ENCODE assay signal across 9 cellular contexts in the genomic region with DNA sequence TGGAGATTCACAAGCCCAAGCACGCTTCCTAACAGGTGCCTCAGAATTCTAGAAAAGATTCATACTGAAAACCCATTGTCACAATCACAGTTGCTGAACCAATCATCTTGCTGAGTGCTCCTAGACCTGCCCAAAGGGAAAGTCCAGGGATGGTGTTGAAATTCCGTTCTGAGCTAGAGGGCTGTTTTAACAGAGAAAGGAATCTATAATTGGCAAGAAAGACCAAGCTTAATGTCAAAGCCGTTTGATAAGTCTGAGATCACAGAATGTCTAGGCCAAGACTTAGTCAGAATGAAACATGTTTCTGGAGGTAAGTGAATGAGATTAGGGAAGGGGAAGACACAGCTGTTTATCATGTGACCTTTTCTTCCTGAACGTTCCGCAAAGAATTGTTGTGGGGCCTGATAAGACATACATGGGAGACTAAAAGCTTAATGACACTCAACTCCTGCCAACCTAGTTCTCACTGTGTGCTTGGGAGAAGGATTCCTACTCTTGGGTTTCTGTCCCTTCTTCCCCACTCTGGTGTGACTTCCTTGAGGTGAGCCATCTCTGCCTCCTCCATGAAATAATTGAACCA. TPM values are rescaled to one million over a fixed set of nuclear protein-coding genes. Genes with fewer than 3 reads are reported as not detected.
DNase-seq lines count a peak whose midpoint lies in the region; ATAC-seq and TF ChIP-seq lines count a peak whose summit lies in the region.
"Had no signal": no experiment of that assay in that cellular context is flagged by ENCODE, and none has a peak within 500 bp of the region (broad histone marks: within the 10 kb centered on the region; RNA-seq: fewer than 3 reads in every experiment).

No MANE protein-coding gene starts in this region.

- no peaks in the 10 kb centered on the region for H3K9me3 Mint-ChIP-seq in CD14-positive monocyte

- no peaks in the 10 kb centered on the region for H3K36me3 Mint-ChIP-seq in CD14-positive monocyte

- peak overlapping the region in 1 of 2 donors; percentile 58 for H3K4me3 Mint-ChIP-seq in CD14-positive monocyte

- peaks cover 15% of the 10 kb centered on the region for H3K4me1 Mint-ChIP-seq in CD14-positive monocyte

- no peak for TF ChIP-seq POLR2A in erythroblast (IDR thresholded peaks at IDR 0.05; ENCODE audit: low read length)

- peak; percentile 70 for DNase-seq in GM13976 (ENCODE audit: low spot score)
- DNase-seq in erythroblast (lab: John Stamatoyannopoulos, UW): peak; percentile 45 to 76
- no peak for DNase-seq in NCI-H1092 treated with DMSO at 0.1 percent for 48 hours (lab: John Stamatoyannopoulos, UW)
- DNase-seq in NCI-H1436 treated with DMSO at 0.1 percent for 48 hours (lab: John Stamatoyannopoulos, UW): no peak
- no peak for DNase-seq in hypothalamus (lab: John Stamatoyannopoulos, UW)
- DNase-seq in CD14-positive monocyte (ENCODE audit: low spot score): no peak

- TF ChIP-seq CTCF in GM13976 (IDR thresholded peaks at IDR 0.05; ENCODE audit: borderline replicate concordance, control extremely low read depth, extremely low read depth, insufficient read depth, missing control alignments): no peak
- TF ChIP-seq CTCF in CD14-positive monocyte (IDR thresholded peaks at IDR 0.05): no peak

- peak overlapping the region in 3 of 7 donors; percentile 14 to 51 (median 27) for H3K27ac Mint-ChIP-seq in CD14-positive monocyte

- intact Hi-C loops in CD14-positive monocyte (cut with micrococcal nuclease): no loop called here

- peak; percentile 77 for ATAC-seq in GM19463 (IDR thresholded peaks at IDR 0.05; ENCODE audit: unreplicated experiment)
- peak; percentile 63 for ATAC-seq in HG03354 (IDR thresholded peaks at IDR 0.05; ENCODE audit: poor library complexity, severe bottlenecking, unreplicated experiment)
- ATAC-seq: HCT116 had no signal

- in situ Hi-C loops in GM13976 (cut with MboI; ENCODE audit: low sequenced_read_pairs, unreplicated experiment): no loop called here

- H3K27me3 Mint-ChIP-seq in CD14-positive monocyte (ENCODE audit: low read depth in 3 of 3): peaks cover 0 to 4% (median 0%) of the 10 kb centered on the region in 3 donors

RNA-seq across cellular contexts. Expression of gene PMAIP1, which starts 27.5 kb away (rescaled TPM):
- polyA plus RNA-seq in CD14-positive monocyte: 10 to 100 TPM; 55.7 to 56.6 TPM

Comparison
In these comparisons a context has a peak if more than half of its experiments do, and no peak if none do; other contexts are left out.
1. DNase-seq: peak in GM13976 (single experiment) and erythroblast (2 of 2); none in NCI-H1092 treated with DMSO at 0.1 percent for 48 hours (single experiment), NCI-H1436 treated with DMSO at 0.1 percent for 48 hours (single experiment), hypothalamus (0 of 51) and CD14-positive monocyte (single experiment).